In genomic region chr10:18179901-18180300, GRCh38 we compare ENCODE assay signal across 1 cellular context.
TF ChIP-seq lines count a peak whose summit lies in the region.

No MANE protein-coding gene starts in this region.

TF ChIP-seq in WTC11, 78 proteins besides CTCF, POLR2A, EP300 and RAD21 (continued from another document):
- no peak for TF ChIP-seq RORB (CRISPR knock-in tag; IDR thresholded peaks at IDR 0.05)
TF ChIP-seq in WTC11: peak in this region for 0.
